In genomic region chr13:92530364-92530763, GRCh38 we compare ENCODE assay signal across 30 cellular contexts.
A peak's percentile ranks its signal among the peaks of the same experiment; 100 is the strongest.
DNase-seq lines count a peak whose midpoint lies in the region; ATAC-seq, FAIRE-seq and TF ChIP-seq lines count a peak whose summit lies in the region.
"Had no signal": no experiment of that assay in that cellular context is flagged by ENCODE, and none has a peak within 500 bp of the region (broad histone marks: within the 10 kb centered on the region; RNA-seq: fewer than 3 reads in every experiment).

No MANE protein-coding gene starts in this region.

- ATAC-seq in K562 (no peak), left colon (peak; percentile 58)
- ATAC-seq in activated T-cell treated with anti-CD3 and anti-CD28 coated beads, Interleukin-2, amount 50 U/mL, for 72 hours (replicated peaks in 1 of 2) = no peak
- ATAC-seq: activated CD8-positive, alpha-beta T cell treated with anti-CD3 and anti-CD28 coated beads, Interleukin-2, amount 10 ng/mL, durations not matched to agents 7 days and 5 days; activated T-helper 17 cell treated with anti-CD3 and anti-CD28 coated beads, Interleukin-2, amount 50 U/mL, for 72 hours; left lobe of liver; stimulated activated effector memory CD8-positive, alpha-beta T cell treated with anti-CD3 and anti-CD28 coated beads, Interleukin-12 subunit alpha, Interleukin-12 subunit beta, amount 100 ng/mL, for 72 hours had no signal

- no peak overlapping the region for H3K4me2 ChIP-seq in K562 (ENCODE audit: insufficient read depth, low read length)

- no peaks in the 10 kb centered on the region for H3K4me1 Mint-ChIP-seq in activated T-cell treated with anti-CD3 and anti-CD28 coated beads, Interleukin-2, amount 50 U/mL, for 72 hours (ENCODE audit: low read depth)
- H3K4me1 Mint-ChIP-seq: activated naive CD4-positive, alpha-beta T cell treated with anti-CD3 and anti-CD28 coated beads, Interleukin-2, amount 10 ng/mL, durations not matched to agents 7 days and 5 days; activated T-helper 17 cell treated with anti-CD3 and anti-CD28 coated beads, Interleukin-2, amount 50 U/mL, for 72 hours; CD14-positive monocyte; stimulated activated effector memory CD8-positive, alpha-beta T cell treated with anti-CD3 and anti-CD28 coated beads, Interleukin-12 subunit alpha, Interleukin-12 subunit beta, amount 100 ng/mL, for 72 hours had no signal

- no peak for TF ChIP-seq RAD21 in K562 (CRISPR knock-in tag; conservative IDR thresholded peaks at IDR 0.05 in 1 of 2, IDR thresholded peaks at IDR 0.05 in 1 of 2)

- H4K20me1 ChIP-seq in K562 (replicated peaks; ENCODE audit: control insufficient read depth, insufficient read depth, low read length) = no peaks in the 10 kb centered on the region

- no peaks in the 10 kb centered on the region for H3K9me3 ChIP-seq in AG04450 (ENCODE audit: control insufficient read depth, insufficient read depth, low read length)
- H3K9me3 ChIP-seq in K562 (replicated peaks; ENCODE audit: control insufficient read depth, insufficient read depth, low read depth, low read length) = peaks cover 5% of the 10 kb centered on the region; the same call in 1 of the 2 replicates
- H3K9me3 ChIP-seq: adrenal gland, colonic mucosa, neutrophil, Peyer's patch, sigmoid colon, transverse colon had no signal

- H3K36me3 Mint-ChIP-seq in activated T-cell treated with anti-CD3 and anti-CD28 coated beads, Interleukin-2, amount 50 U/mL, for 72 hours (ENCODE audit: insufficient read depth in 2 of 2) = no peaks in the 10 kb centered on the region
- H3K36me3 Mint-ChIP-seq: activated naive CD4-positive, alpha-beta T cell treated with anti-CD3 and anti-CD28 coated beads, Interleukin-2, amount 10 ng/mL, durations not matched to agents 7 days and 5 days; CD14-positive monocyte; stimulated activated effector memory CD8-positive, alpha-beta T cell treated with anti-CD3 and anti-CD28 coated beads, Interleukin-12 subunit alpha, Interleukin-12 subunit beta, amount 100 ng/mL, for 72 hours had no signal

- no peaks in the 10 kb centered on the region for H3K27me3 Mint-ChIP-seq in activated T-cell treated with anti-CD3 and anti-CD28 coated beads, Interleukin-2, amount 50 U/mL, for 72 hours (ENCODE audit: low read depth)
- H3K27me3 Mint-ChIP-seq: activated naive CD4-positive, alpha-beta T cell treated with anti-CD3 and anti-CD28 coated beads, Interleukin-2, amount 10 ng/mL, durations not matched to agents 7 days and 5 days; activated T-helper 17 cell treated with anti-CD3 and anti-CD28 coated beads, Interleukin-2, amount 50 U/mL, for 72 hours had no signal

- FAIRE-seq in K562 (lab: Jason Lieb, UNC) = no peak
- FAIRE-seq: bronchial epithelial cell had no signal

- H3K9me3 Mint-ChIP-seq in activated T-cell treated with anti-CD3 and anti-CD28 coated beads, Interleukin-2, amount 50 U/mL, for 72 hours = peaks cover 3 to 4% of the 10 kb centered on the region in 2 donors
- H3K9me3 Mint-ChIP-seq: activated naive CD4-positive, alpha-beta T cell treated with anti-CD3 and anti-CD28 coated beads, Interleukin-2, amount 10 ng/mL, durations not matched to agents 7 days and 5 days had no signal

- H3K27ac ChIP-seq in AG04450 (ENCODE audit: low read depth, low read length) = no peak overlapping the region
- no peak overlapping the region for H3K27ac ChIP-seq in K562 (ENCODE audit: extremely low read depth, low read depth, low read length)
- H3K27ac ChIP-seq: adrenal gland, colonic mucosa, neutrophil, Peyer's patch, sigmoid colon, transverse colon had no signal

- H3K79me2 ChIP-seq in K562 (ENCODE audit: control insufficient read depth, insufficient read depth, low read length) = no peaks in the 10 kb centered on the region

- POLR2A ChIA-PET in AG04450 (lab: Yijun Ruan, JAX) = no interaction called here
- POLR2A ChIA-PET in K562 (lab: Yijun Ruan, JAX) = interaction anchor here (0.9 to 1.0 kb wide), 2 partner anchors 10 to 42 kb away, joined by 3 read pairs; no protein-coding TSS in a partner anchor

- no peaks in the 10 kb centered on the region for H3K4me1 ChIP-seq in K562 (replicated peaks in 1 of 2; ENCODE audit: control insufficient read depth in 2 of 2, insufficient read depth in 2 of 2, low read length in 2 of 2)
- H3K4me1 ChIP-seq: adrenal gland, colonic mucosa, Peyer's patch, sigmoid colon, transverse colon had no signal

- no peak for TF ChIP-seq EP300 in K562 (IDR thresholded peaks at IDR 0.05; ENCODE audit: low read length)

- no peak overlapping the region for H3K4me3 Mint-ChIP-seq in activated T-cell treated with anti-CD3 and anti-CD28 coated beads, Interleukin-2, amount 50 U/mL, for 72 hours
- H3K4me3 Mint-ChIP-seq: activated CD8-positive, alpha-beta T cell treated with anti-CD3 and anti-CD28 coated beads, Interleukin-2, amount 10 ng/mL, durations not matched to agents 7 days and 5 days; activated naive CD4-positive, alpha-beta T cell treated with anti-CD3 and anti-CD28 coated beads, Interleukin-2, amount 10 ng/mL, durations not matched to agents 7 days and 5 days; activated T-helper 17 cell treated with anti-CD3 and anti-CD28 coated beads, Interleukin-2, amount 50 U/mL, for 72 hours; CD14-positive monocyte; stimulated activated effector memory CD8-positive, alpha-beta T cell treated with anti-CD3 and anti-CD28 coated beads, Interleukin-12 subunit alpha, Interleukin-12 subunit beta, amount 100 ng/mL, for 72 hours; T-helper 2 cell treated with Interferon-gamma antibody and Interleukin-4, amounts not matched to agents 5 μg/mL and 100 μg/mL, for 36 hours had no signal

- H3K4me3 ChIP-seq in AG04450 (ENCODE audit: low read depth, low read length) (no peak overlapping the region), K562 (no peak overlapping the region)
- H3K4me3 ChIP-seq: adrenal gland, colonic mucosa, Peyer's patch, sigmoid colon, transverse colon had no signal

- no peak for TF ChIP-seq POLR2A in K562 (conservative IDR thresholded peaks at IDR 0.05)

- intact Hi-C loops in K562 (cut with micrococcal nuclease) (loop anchor here (10.0 kb wide), 1 partner anchor 674 kb away; no protein-coding TSS in a partner anchor), left colon (cut with DNase I, micrococcal nuclease) (no loop called here)

- CTCF ChIA-PET in AG04450 (lab: Charles Lee) = interaction anchor here (1.0 kb wide), 1 partner anchor 343 kb away, joined by 4 read pairs; no protein-coding TSS in a partner anchor
- CTCF ChIA-PET in K562 (lab: Yijun Ruan, JAX; ENCODE audit: low intra/inter-chr PET ratio) = no interaction called here

- H3K27me3 ChIP-seq in AG04450 (ENCODE audit: control insufficient read depth, insufficient read depth, low read length) (no peaks in the 10 kb centered on the region), K562 (ENCODE audit: control insufficient read depth in 2 of 2, insufficient read depth in 2 of 2, low read length in 2 of 2) (no peaks in the 10 kb centered on the region)
- H3K27me3 ChIP-seq: adrenal gland, colonic mucosa, neutrophil, Peyer's patch, sigmoid colon, transverse colon had no signal

- TF ChIP-seq CTCF in AG04450 (IDR thresholded peaks at IDR 0.05; ENCODE audit: low read depth, low read length) = peak; percentile 32
- TF ChIP-seq CTCF in K562 (IDR thresholded peaks at IDR 0.05 in 2 of 3, conservative IDR thresholded peaks at IDR 0.05 in 1 of 3; ENCODE audit: insufficient read depth in 2 of 3, low read depth in 1 of 3, low read length in 3 of 3) = peak in 1 of 3 experiments; percentile 16; a peak in 1 of 6 replicates

- H3K9ac ChIP-seq in K562 (ENCODE audit: insufficient read depth in 1 of 2, low read depth in 2 of 2, low read length in 2 of 2) = no peak overlapping the region

- BruUV-seq in K562 (replicated peaks; lab: Mats Ljungman, UMichigan) = no TSS peak

- in situ Hi-C loops in K562 (cut with MboI) = no loop called here

- no peak overlapping the region for H2AFZ ChIP-seq in K562 (ENCODE audit: low read depth, low read length)

- no peaks in the 10 kb centered on the region for H3K9me1 ChIP-seq in K562 (ENCODE audit: control insufficient read depth, insufficient read depth, low read length)

- no peak for DNase-seq in AG04450 (ENCODE audit: low read depth, low spot score)
- peak; percentile 3 for DNase-seq in HCEC 1CT
- DNase-seq in K562 (ENCODE audit: extremely low read depth in 1 of 4, low spot score in 3 of 4) = no peak
- DNase-seq in left colon = no peak
- no peak for DNase-seq in activated T-cell treated with anti-CD3 and anti-CD28 coated beads, Interleukin-2, amount 50 U/mL, for 72 hours
- DNase-seq in nucleus accumbens (lab: John Stamatoyannopoulos, UW) = no peak
- DNase-seq in stimulated activated CD4-positive, alpha-beta T cell treated with anti-CD3 and anti-CD28 coated beads, Interleukin-1b, Interleukin-23, amount 100 ng/mL, for 48 hours = no peak
- DNase-seq: activated CD4-positive, alpha-beta T cell treated with anti-CD3 and anti-CD28 coated beads for 4 hours; activated CD8-positive, alpha-beta T cell treated with anti-CD3 and anti-CD28 coated beads, Interleukin-2, amount 10 ng/mL, durations not matched to agents 7 days and 5 days; activated naive CD4-positive, alpha-beta T cell treated with anti-CD3 and anti-CD28 coated beads, Interleukin-2, amount 10 ng/mL, durations not matched to agents 7 days and 5 days; adrenal gland; colonic mucosa; effector CD4-positive, alpha-beta T cell; glutamatergic neuron; mesendoderm; NCI-H1048; NCI-H1694 treated with DMSO at 0.1 percent for 48 hours; NCI-H2171 treated with DMSO at 0.1 percent for 48 hours; NCI-H510A; Peyer's patch; SHP77 treated with DMSO at 0.1 percent for 48 hours; sigmoid colon; transverse colon had no signal

- WGBS in K562 (ENCODE audit: insufficient coverage, low coverage, missing lambda C conversion rate) = 2% methylated on average over 3 of the region's 3 CpGs

- H3K36me3 ChIP-seq in K562 (ENCODE audit: control insufficient read depth, insufficient read depth, low read length) = no peaks in the 10 kb centered on the region
- H3K36me3 ChIP-seq: adrenal gland, colonic mucosa, neutrophil, Peyer's patch, sigmoid colon, transverse colon had no signal

- no peak overlapping the region for H3K27ac Mint-ChIP-seq in activated T-cell treated with anti-CD3 and anti-CD28 coated beads, Interleukin-2, amount 50 U/mL, for 72 hours
- H3K27ac Mint-ChIP-seq: activated CD8-positive, alpha-beta T cell treated with anti-CD3 and anti-CD28 coated beads, Interleukin-2, amount 10 ng/mL, durations not matched to agents 7 days and 5 days; activated naive CD4-positive, alpha-beta T cell treated with anti-CD3 and anti-CD28 coated beads, Interleukin-2, amount 10 ng/mL, durations not matched to agents 7 days and 5 days; activated T-helper 17 cell treated with anti-CD3 and anti-CD28 coated beads, Interleukin-2, amount 50 U/mL, for 72 hours; CD14-positive monocyte; stimulated activated effector memory CD8-positive, alpha-beta T cell treated with anti-CD3 and anti-CD28 coated beads, Interleukin-12 subunit alpha, Interleukin-12 subunit beta, amount 100 ng/mL, for 72 hours; T-helper 2 cell treated with Interferon-gamma antibody and Interleukin-4, amounts not matched to agents 5 μg/mL and 100 μg/mL, for 36 hours had no signal

TF ChIP-seq in K562, 482 proteins besides CTCF, POLR2A, EP300 and RAD21 (continues in another document):
- TF ChIP-seq KLF10 (CRISPR knock-in tag; IDR thresholded peaks at IDR 0.05) (no peak), CTBP1 (IDR thresholded peaks at IDR 0.05; ENCODE audit: borderline replicate concordance) (no peak), RBM25 (IDR thresholded peaks at IDR 0.05; ENCODE audit: low read depth, low read length, severe bottlenecking) (no peak)
